In genomic region chr14:103669370-103669769, GRCh38 we compare ENCODE assay signal across 28 cellular contexts.
"Had no signal": no experiment of that assay in that cellular context is flagged by ENCODE, and none has a peak within 500 bp of the region (broad histone marks: within the 10 kb centered on the region; RNA-seq: fewer than 3 reads in every experiment).

No MANE protein-coding gene starts in this region.

- H3K27ac ChIP-seq: stomach, suprapubic skin, testis, thoracic aorta, thyroid gland, tibial artery, tibial nerve, transverse colon, upper lobe of left lung, upper lobe of right lung, uterus, vagina had no signal

- DNase-seq: stimulated activated CD4-positive, alpha-beta T cell treated with anti-CD3 and anti-CD28 coated beads, Interleukin-1b, Interleukin-23, amount 100 ng/mL, for 48 hours; stimulated activated CD4-positive, alpha-beta T cell treated with anti-CD3 and anti-CD28 coated beads, Interleukin-2, amount 100 ng/mL, for 24 hours; stimulated activated CD4-positive, alpha-beta T cell treated with anti-CD3 and anti-CD28 coated beads, Interleukin-2, amount 100 ng/mL, for 48 hours; stimulated activated CD4-positive, alpha-beta T cell treated with anti-CD3 and anti-CD28 coated beads, Interleukin-4, amount 100 ng/mL, for 1 hour; stimulated activated CD4-positive, alpha-beta T cell treated with anti-CD3 and anti-CD28 coated beads, Interleukin-4, amount 100 ng/mL, for 24 hours; stimulated activated CD4-positive, alpha-beta T cell treated with anti-CD3 and anti-CD28 coated beads, Interleukin-4, amount 100 ng/mL, for 4 hours; stimulated activated CD8-positive, alpha-beta memory T cell treated with anti-CD3 and anti-CD28 coated beads, Interleukin-4, amount 100 ng/mL, for 48 hours; stimulated activated naive B cell treated with anti-CD40 and anti-IgM and Interleukin-4, amounts not matched to agents 10 μg/mL and 1 μg/mL and 100 μg/mL, for 72 hours; stimulated activated naive CD4-positive, alpha-beta T cell; stimulated activated naive CD4-positive, alpha-beta T cell treated with Interleukin-2 at 50 U/mL for 16 hours; stimulated activated naive CD8-positive, alpha-beta T cell treated with anti-CD3 and anti-CD28 coated beads, Interleukin-15, amount 100 ng/mL, for 72 hours; stimulated activated naive CD8-positive, alpha-beta T cell treated with anti-CD3 and anti-CD28 coated beads, Interleukin-15, Interleukin-2, amounts not matched to agents 100 U/mL and 50 U/mL, for 24 hours; stomach; substantia nigra; testis; thyroid gland; tibial artery; transverse colon; trophoblast cell; upper lobe of left lung; upper lobe of right lung; uterus had no signal

- H3K9me3 ChIP-seq: stomach, suprapubic skin, testis, thoracic aorta, thyroid gland, tibial artery, tibial nerve, transverse colon, upper lobe of left lung, upper lobe of right lung, uterus, vagina had no signal

- H3K36me3 ChIP-seq: uterus had no signal

- ATAC-seq: stimulated activated naive B cell treated with anti-CD40 and anti-IgM and Interleukin-4, amounts not matched to agents 10 μg/mL and 1 μg/mL and 100 μg/mL, for 72 hours; stimulated activated naive CD8-positive, alpha-beta T cell treated with anti-CD3 and anti-CD28 coated beads, Interleukin-15, amount 100 ng/mL, for 72 hours; stimulated activated naive CD8-positive, alpha-beta T cell treated with anti-CD3 and anti-CD28 coated beads, Interleukin-15, Interleukin-2, amounts not matched to agents 100 U/mL and 50 U/mL, for 24 hours; upper lobe of right lung had no signal

- H3K9me3 Mint-ChIP-seq: stimulated activated naive B cell treated with anti-CD40 and anti-IgM and Interleukin-4, amounts not matched to agents 10 μg/mL and 1 μg/mL and 100 μg/mL, for 72 hours; stimulated activated naive CD8-positive, alpha-beta T cell treated with anti-CD3 and anti-CD28 coated beads, Interleukin-15, amount 100 ng/mL, for 72 hours; stimulated activated naive CD8-positive, alpha-beta T cell treated with anti-CD3 and anti-CD28 coated beads, Interleukin-15, Interleukin-2, amounts not matched to agents 100 ng/mL and 50 ng/mL, for 24 hours; type B pancreatic cell had no signal

- H3K4me3 Mint-ChIP-seq: stimulated activated naive B cell treated with anti-CD40 and anti-IgM and Interleukin-4, amounts not matched to agents 10 μg/mL and 1 μg/mL and 100 μg/mL, for 72 hours; stimulated activated naive CD8-positive, alpha-beta T cell treated with anti-CD3 and anti-CD28 coated beads, Interleukin-15, amount 100 ng/mL, for 72 hours; stimulated activated naive CD8-positive, alpha-beta T cell treated with anti-CD3 and anti-CD28 coated beads, Interleukin-15, Interleukin-2, amounts not matched to agents 100 ng/mL and 50 ng/mL, for 24 hours; type B pancreatic cell had no signal

- H3K27me3 Mint-ChIP-seq: stimulated activated naive B cell treated with anti-CD40 and anti-IgM and Interleukin-4, amounts not matched to agents 10 μg/mL and 1 μg/mL and 100 μg/mL, for 72 hours; stimulated activated naive CD8-positive, alpha-beta T cell treated with anti-CD3 and anti-CD28 coated beads, Interleukin-15, amount 100 ng/mL, for 72 hours; stimulated activated naive CD8-positive, alpha-beta T cell treated with anti-CD3 and anti-CD28 coated beads, Interleukin-15, Interleukin-2, amounts not matched to agents 100 ng/mL and 50 ng/mL, for 24 hours; type B pancreatic cell had no signal

- H3K4me1 ChIP-seq: suprapubic skin, testis, thyroid gland, transverse colon, upper lobe of right lung, uterus, vagina had no signal

- H3K4me3 ChIP-seq: stomach, suprapubic skin, testis, thoracic aorta, thyroid gland, tibial artery, tibial nerve, transverse colon, upper lobe of left lung, upper lobe of right lung, uterus, vagina had no signal

- H3K27ac Mint-ChIP-seq: stimulated activated naive B cell treated with anti-CD40 and anti-IgM and Interleukin-4, amounts not matched to agents 10 μg/mL and 1 μg/mL and 100 μg/mL, for 72 hours; stimulated activated naive CD8-positive, alpha-beta T cell treated with anti-CD3 and anti-CD28 coated beads, Interleukin-15, amount 100 ng/mL, for 72 hours; stimulated activated naive CD8-positive, alpha-beta T cell treated with anti-CD3 and anti-CD28 coated beads, Interleukin-15, Interleukin-2, amounts not matched to agents 100 ng/mL and 50 ng/mL, for 24 hours; type B pancreatic cell had no signal

- H3K4me1 Mint-ChIP-seq: stimulated activated naive CD8-positive, alpha-beta T cell treated with anti-CD3 and anti-CD28 coated beads, Interleukin-15, amount 100 ng/mL, for 72 hours had no signal
